Comparison of ENCODE assay signal across 8 cellular contexts in genomic region chr10:58385784-58386112, GRCh38. TPM values are rescaled to one million over a fixed set of nuclear protein-coding genes. Genes with fewer than 3 reads are reported as not detected.
DNase-seq lines count a peak whose midpoint lies in the region; ATAC-seq and TF ChIP-seq lines count a peak whose summit lies in the region.

No MANE protein-coding gene starts in this region.

- H3K27me3 ChIP-seq in HUES48 (ENCODE audit: control insufficient read depth, insufficient read depth, low read length), result no peaks in the 10 kb centered on the region

- H3K27me3 Mint-ChIP-seq in activated CD4-positive, alpha-beta memory T cell treated with anti-CD3 and anti-CD28 coated beads, Interleukin-2, amount 10 ng/mL, durations not matched to agents 7 days and 5 days, result no peaks in the 10 kb centered on the region

- peak overlapping the region; percentile 90 for H3K4me3 ChIP-seq in HUES48 (ENCODE audit: low read depth, low read length)
- H3K4me3 ChIP-seq in fibroblast of villous mesenchyme (ENCODE audit: low read depth, low read length), result peak overlapping the region; percentile 95

- H3K4me1 ChIP-seq in HUES48 (ENCODE audit: control insufficient read depth, insufficient read depth, low read length), result peaks cover 7% of the 10 kb centered on the region; the same call in 1 of the 2 replicates

- TF ChIP-seq CTCF in fibroblast of villous mesenchyme (IDR thresholded peaks at IDR 0.05; ENCODE audit: insufficient read depth, low read depth, low read length) (no peak), omental fat pad (IDR thresholded peaks at IDR 0.05) (no peak)

- H3K4me3 Mint-ChIP-seq in activated CD4-positive, alpha-beta memory T cell treated with anti-CD3 and anti-CD28 coated beads, Interleukin-2, amount 10 ng/mL, durations not matched to agents 7 days and 5 days, result peak overlapping the region; percentile 89

- H3K9ac ChIP-seq in HUES48 (ENCODE audit: low read depth, low read length), result peak overlapping the region; percentile 94

- H3K4me1 Mint-ChIP-seq in activated CD4-positive, alpha-beta memory T cell treated with anti-CD3 and anti-CD28 coated beads, Interleukin-2, amount 10 ng/mL, durations not matched to agents 7 days and 5 days, result peaks cover 48% of the 10 kb centered on the region

- H3K9me3 Mint-ChIP-seq in activated CD4-positive, alpha-beta memory T cell treated with anti-CD3 and anti-CD28 coated beads, Interleukin-2, amount 10 ng/mL, durations not matched to agents 7 days and 5 days, result no peaks in the 10 kb centered on the region

- no peaks in the 10 kb centered on the region for H3K9me3 ChIP-seq in HUES48 (ENCODE audit: control insufficient read depth, insufficient read depth, low read length)

- peak; percentile 62 for DNase-seq in D341Med (ENCODE audit: low spot score)
- peak; percentile 28 for DNase-seq in activated CD4-positive, alpha-beta memory T cell treated with anti-CD3 and anti-CD28 coated beads, Interleukin-2, amount 10 ng/mL, durations not matched to agents 7 days and 5 days
- peak; percentile 28 for DNase-seq in fibroblast of villous mesenchyme (ENCODE audit: low read depth)
- no peak for DNase-seq in omental fat pad (ENCODE audit: low spot score)
- DNase-seq in occipital lobe (lab: John Stamatoyannopoulos, UW), result no peak
- no peak for DNase-seq in SHP77 (lab: John Stamatoyannopoulos, UW)

- peak; percentile 8 for ATAC-seq in GM19467 (IDR thresholded peaks at IDR 0.05; ENCODE audit: unreplicated experiment)
- ATAC-seq in omental fat pad (ENCODE audit: low FRiP score), result peak; percentile 36

- peak overlapping the region; percentile 84 for H3K27ac Mint-ChIP-seq in activated CD4-positive, alpha-beta memory T cell treated with anti-CD3 and anti-CD28 coated beads, Interleukin-2, amount 10 ng/mL, durations not matched to agents 7 days and 5 days

- CTCF ChIA-PET in activated CD4-positive, alpha-beta memory T cell treated with anti-CD3 and anti-CD28 coated beads, Interleukin-2, amount 10 ng/mL, durations not matched to agents 7 days and 5 days (lab: Charles Lee), result interaction anchor here (0.9 to 1.3 kb wide), 3 partner anchors 86 to 117 kb away, joined by 4 to 7 read pairs (median 5); partner anchors contain the start of gene CISD1

- H3K36me3 Mint-ChIP-seq in activated CD4-positive, alpha-beta memory T cell treated with anti-CD3 and anti-CD28 coated beads, Interleukin-2, amount 10 ng/mL, durations not matched to agents 7 days and 5 days (ENCODE audit: low read depth), result peaks cover 41% of the 10 kb centered on the region

- H3K27ac ChIP-seq in HUES48 (ENCODE audit: low read depth, low read length), result peak overlapping the region; percentile 98

- H3K36me3 ChIP-seq in HUES48 (ENCODE audit: control insufficient read depth, insufficient read depth, low read length), result peaks cover 44% of the 10 kb centered on the region

- POLR2A ChIA-PET in activated CD4-positive, alpha-beta memory T cell treated with anti-CD3 and anti-CD28 coated beads, Interleukin-2, amount 10 ng/mL, durations not matched to agents 7 days and 5 days (lab: Charles Lee), result interaction anchor here (0.6 to 3.0 kb wide), 9 partner anchors 8 to 119 kb away, joined by 3 to 21 read pairs (median 3); partner anchors contain the start of genes CISD1, IPMK and UBE2D1

RNA-seq across cellular contexts. Expression of gene TFAM, which starts 0.5 kb away (rescaled TPM):
- total RNA-seq in activated CD4-positive, alpha-beta memory T cell treated with anti-CD3 and anti-CD28 coated beads, Interleukin-2, amount 10 ng/mL, durations not matched to agents 7 days and 5 days, result 10 to 100 TPM; 46.1 to 48.0 TPM
- total RNA-seq in fibroblast of villous mesenchyme (18.0 and 26.3 TPM in 2 replicates), omental fat pad (10 to 100 TPM; 21.7 to 28.2 (median 23.1) TPM), occipital lobe (53.0 TPM)

RNA-seq across cellular contexts. Expression of gene UBE2D1, which starts 50.9 kb away (rescaled TPM):
- total RNA-seq in activated CD4-positive, alpha-beta memory T cell treated with anti-CD3 and anti-CD28 coated beads, Interleukin-2, amount 10 ng/mL, durations not matched to agents 7 days and 5 days, result 10 to 100 TPM; 10.9 to 13.2 TPM
- total RNA-seq in fibroblast of villous mesenchyme (12.9 and 27.6 TPM in 2 replicates), omental fat pad (10 to 100 TPM; 15.6 to 23.8 (median 16.1) TPM), occipital lobe (60.4 TPM)

Comparison
In these comparisons a context has a peak if more than half of its experiments do, and no peak if none do; other contexts are left out.
1. DNase-seq: peak in D341Med (single experiment), activated CD4-positive, alpha-beta memory T cell treated with anti-CD3 and anti-CD28 coated beads, Interleukin-2, amount 10 ng/mL, durations not matched to agents 7 days and 5 days (single experiment) and fibroblast of villous mesenchyme (single experiment); none in omental fat pad (single experiment), occipital lobe (single experiment) and SHP77 (0 of 2).